ENCODE assay signal across 29 cellular contexts in the genomic region with DNA sequence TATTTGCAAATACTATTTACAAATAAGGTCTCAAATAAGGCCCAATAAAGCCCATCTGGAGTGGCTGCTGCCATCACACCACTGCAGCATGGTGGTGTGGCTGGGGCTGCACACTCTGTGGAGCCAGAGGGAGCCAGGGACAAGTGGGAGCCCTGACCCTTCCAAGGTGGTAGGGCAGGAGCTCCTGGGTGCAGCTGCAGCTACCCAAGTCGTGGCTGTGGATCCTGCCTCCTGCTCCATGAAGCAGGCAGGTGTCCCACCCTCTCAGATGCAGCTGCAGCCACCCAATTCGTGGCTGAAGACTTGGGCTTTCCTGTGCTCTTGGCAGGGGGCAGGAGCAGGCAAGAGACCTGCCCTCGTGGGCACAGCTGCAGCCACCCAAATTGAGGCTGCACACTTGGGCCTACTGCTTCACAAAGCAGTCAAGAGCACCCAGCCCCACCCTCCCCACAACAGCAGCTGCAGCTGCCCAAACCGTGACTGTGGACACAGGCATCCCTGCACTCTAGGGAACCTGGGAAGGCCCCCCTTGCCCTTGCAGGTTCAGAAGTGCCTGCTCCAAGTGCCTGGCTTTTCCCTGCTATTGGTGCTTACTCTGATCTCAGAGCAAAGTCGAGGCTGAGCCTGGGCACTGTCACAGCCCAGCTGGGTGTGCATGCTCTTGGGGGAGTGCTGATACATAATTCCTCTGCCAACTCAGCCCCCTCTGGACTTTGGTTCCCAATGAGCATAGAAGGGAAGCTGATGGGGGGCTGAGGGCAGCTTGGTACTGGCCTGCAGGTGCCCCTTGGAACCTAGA.
"Had no signal": no experiment of that assay in that cellular context is flagged by ENCODE, and none has a peak within 500 bp of the region (broad histone marks: within the 10 kb centered on the region; RNA-seq: fewer than 3 reads in every experiment).

No MANE protein-coding gene starts in this region.

- H3K4me1 ChIP-seq: ascending aorta, breast epithelium had no signal

- H3K9me3 ChIP-seq: ascending aorta, breast epithelium had no signal

- H3K9me3 Mint-ChIP-seq: activated CD4-positive, alpha-beta T cell treated with anti-CD3 and anti-CD28 coated beads, Interleukin-2, amount 10 ng/mL, durations not matched to agents 7 days and 5 days; dendritic cell treated with granulocyte-macrophage colony-stimulating factor and Interleukin-4, amounts not matched to agents 40 ng/mL and 50 ng/mL, for 4 days had no signal

- ATAC-seq: activated naive CD4-positive, alpha-beta T cell treated with anti-CD3 and anti-CD28 coated beads, Interleukin-2, amount 50 U/mL, for 72 hours; activated T-cell treated with anti-CD3 and anti-CD28 coated beads, Interleukin-2, amount 50 U/mL, for 72 hours; esophagus mucosa had no signal

- H3K4me1 Mint-ChIP-seq: activated CD4-positive, alpha-beta memory T cell treated with anti-CD3 and anti-CD28 coated beads, Interleukin-2, amount 10 ng/mL, durations not matched to agents 7 days and 5 days; activated CD4-positive, alpha-beta T cell treated with anti-CD3 and anti-CD28 coated beads, Interleukin-2, amount 10 ng/mL, durations not matched to agents 7 days and 5 days; activated naive CD4-positive, alpha-beta T cell treated with anti-CD3 and anti-CD28 coated beads, Interleukin-2, amount 10 ng/mL, durations not matched to agents 7 days and 5 days; activated naive CD8-positive, alpha-beta T cell treated with anti-CD3 and anti-CD28 coated beads, Interleukin-2, amount 10 ng/mL, durations not matched to agents 7 days and 5 days; endodermal cell had no signal

- H3K27ac ChIP-seq: ascending aorta, breast epithelium, cardiac muscle cell, coronary artery, dorsolateral prefrontal cortex had no signal

- H3K27ac Mint-ChIP-seq: activated CD4-positive, alpha-beta memory T cell treated with anti-CD3 and anti-CD28 coated beads, Interleukin-2, amount 10 ng/mL, durations not matched to agents 7 days and 5 days; activated CD4-positive, alpha-beta T cell treated with anti-CD3 and anti-CD28 coated beads, Interleukin-2, amount 10 ng/mL, durations not matched to agents 7 days and 5 days; activated naive CD4-positive, alpha-beta T cell treated with anti-CD3 and anti-CD28 coated beads, Interleukin-2, amount 10 ng/mL, durations not matched to agents 7 days and 5 days; activated naive CD4-positive, alpha-beta T cell treated with anti-CD3 and anti-CD28 coated beads, Interleukin-2, amount 50 U/mL, for 72 hours; activated naive CD8-positive, alpha-beta T cell treated with anti-CD3 and anti-CD28 coated beads, Interleukin-2, amount 10 ng/mL, durations not matched to agents 7 days and 5 days; activated T-cell treated with anti-CD3 and anti-CD28 coated beads, Interleukin-2, amount 50 U/mL, for 24 hours; activated T-cell treated with anti-CD3 and anti-CD28 coated beads, Interleukin-2, amount 50 U/mL, for 72 hours; brain; dendritic cell treated with granulocyte-macrophage colony-stimulating factor and Interleukin-4, amounts not matched to agents 40 ng/mL and 50 ng/mL, for 4 days; endodermal cell had no signal

- H3K4me3 Mint-ChIP-seq: activated CD4-positive, alpha-beta memory T cell treated with anti-CD3 and anti-CD28 coated beads, Interleukin-2, amount 10 ng/mL, durations not matched to agents 7 days and 5 days; activated CD4-positive, alpha-beta T cell treated with anti-CD3 and anti-CD28 coated beads, Interleukin-2, amount 10 ng/mL, durations not matched to agents 7 days and 5 days; activated naive CD4-positive, alpha-beta T cell treated with anti-CD3 and anti-CD28 coated beads, Interleukin-2, amount 10 ng/mL, durations not matched to agents 7 days and 5 days; activated naive CD8-positive, alpha-beta T cell treated with anti-CD3 and anti-CD28 coated beads, Interleukin-2, amount 10 ng/mL, durations not matched to agents 7 days and 5 days; activated T-cell treated with anti-CD3 and anti-CD28 coated beads, Interleukin-2, amount 50 U/mL, for 24 hours; activated T-cell treated with anti-CD3 and anti-CD28 coated beads, Interleukin-2, amount 50 U/mL, for 72 hours; brain; dendritic cell treated with granulocyte-macrophage colony-stimulating factor and Interleukin-4, amounts not matched to agents 40 ng/mL and 50 ng/mL, for 4 days; endodermal cell had no signal

- H3K27me3 Mint-ChIP-seq: activated CD4-positive, alpha-beta memory T cell treated with anti-CD3 and anti-CD28 coated beads, Interleukin-2, amount 10 ng/mL, durations not matched to agents 7 days and 5 days; activated CD4-positive, alpha-beta T cell treated with anti-CD3 and anti-CD28 coated beads, Interleukin-2, amount 10 ng/mL, durations not matched to agents 7 days and 5 days; activated naive CD4-positive, alpha-beta T cell treated with anti-CD3 and anti-CD28 coated beads, Interleukin-2, amount 10 ng/mL, durations not matched to agents 7 days and 5 days; activated naive CD8-positive, alpha-beta T cell treated with anti-CD3 and anti-CD28 coated beads, Interleukin-2, amount 10 ng/mL, durations not matched to agents 7 days and 5 days; activated T-cell treated with anti-CD3 and anti-CD28 coated beads, Interleukin-2, amount 50 U/mL, for 24 hours; dendritic cell treated with granulocyte-macrophage colony-stimulating factor and Interleukin-4, amounts not matched to agents 40 ng/mL and 50 ng/mL, for 4 days had no signal

- H3K4me3 ChIP-seq: ascending aorta, breast epithelium, cardiac muscle cell, coronary artery, dorsolateral prefrontal cortex had no signal

- H3K36me3 ChIP-seq: ascending aorta, breast epithelium, cardiac muscle cell had no signal

- H3K27me3 ChIP-seq: ascending aorta, breast epithelium, cardiac muscle cell, dorsolateral prefrontal cortex had no signal

- H3K36me3 Mint-ChIP-seq: activated naive CD4-positive, alpha-beta T cell treated with anti-CD3 and anti-CD28 coated beads, Interleukin-2, amount 10 ng/mL, durations not matched to agents 7 days and 5 days; activated naive CD4-positive, alpha-beta T cell treated with anti-CD3 and anti-CD28 coated beads, Interleukin-2, amount 50 U/mL, for 72 hours; activated naive CD8-positive, alpha-beta T cell treated with anti-CD3 and anti-CD28 coated beads, Interleukin-2, amount 10 ng/mL, durations not matched to agents 7 days and 5 days; brain had no signal

- DNase-seq: activated CD4-positive, alpha-beta memory T cell treated with anti-CD3 and anti-CD28 coated beads, Interleukin-2, amount 10 ng/mL, durations not matched to agents 7 days and 5 days; activated CD4-positive, alpha-beta T cell treated with anti-CD3 and anti-CD28 coated beads for 1 hour; activated CD4-positive, alpha-beta T cell treated with anti-CD3 and anti-CD28 coated beads for 4 hours; activated CD4-positive, alpha-beta T cell treated with anti-CD3 and anti-CD28 coated beads, Interleukin-2, amount 10 ng/mL, durations not matched to agents 7 days and 5 days; activated CD4-positive, alpha-beta T cell treated with anti-CD3 and anti-CD28 coated beads, Interleukin-2, amount 50 U/mL, for 4 hours; activated CD4-positive, CD25-positive, alpha-beta regulatory T cell; activated CD8-positive, alpha-beta memory T cell treated with anti-CD3 and anti-CD28 coated beads, Interleukin-2, amount 50 U/mL, for 48 hours; activated gamma-delta T cell; activated naive CD4-positive, alpha-beta T cell; activated naive CD4-positive, alpha-beta T cell treated with anti-CD3 and anti-CD28 coated beads, Interleukin-2, amount 10 ng/mL, durations not matched to agents 7 days and 5 days; activated naive CD8-positive, alpha-beta T cell treated with anti-CD3 and anti-CD28 coated beads, Interleukin-2, amount 10 ng/mL, durations not matched to agents 7 days and 5 days; activated T-cell treated with anti-CD3 and anti-CD28 coated beads for 4 hours; activated T-cell treated with anti-CD3 and anti-CD28 coated beads, Interleukin-2, amount 50 U/mL, for 24 hours; activated T-cell treated with anti-CD3 and anti-CD28 coated beads, Interleukin-2, amount 50 U/mL, for 72 hours; central memory CD4-positive, alpha-beta T cell; cerebellar nuclear complex; dorsolateral prefrontal cortex; effector memory CD4-positive, alpha-beta T cell; endodermal cell; foreskin fibroblast; T-helper 2 cell had no signal
